In the genomic region with DNA sequence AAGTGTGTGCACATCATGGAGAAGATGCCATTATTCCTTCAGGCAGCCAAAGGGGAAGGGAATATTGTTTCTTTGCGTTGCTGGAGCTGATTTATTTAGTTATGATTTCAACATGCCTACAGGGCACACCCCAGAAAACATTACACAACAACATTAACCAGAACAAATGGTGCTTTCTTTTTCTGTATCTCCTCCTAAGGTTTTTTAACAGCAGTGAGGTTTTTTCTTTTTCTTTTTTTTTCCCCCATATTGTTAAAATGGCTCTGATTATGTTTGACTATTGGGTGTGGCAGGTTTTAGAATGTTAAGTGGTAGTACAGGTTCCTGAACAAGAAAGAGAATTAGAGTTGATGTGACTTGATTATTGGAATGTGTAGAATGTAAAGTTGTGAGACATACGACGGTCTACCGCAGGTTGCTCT, we compare ENCODE assay signal across 10 cellular contexts.
DNase-seq lines count a peak whose midpoint lies in the region; ATAC-seq, FAIRE-seq and TF ChIP-seq lines count a peak whose summit lies in the region.
"Had no signal": no experiment of that assay in that cellular context is flagged by ENCODE, and none has a peak within 500 bp of the region (broad histone marks: within the 10 kb centered on the region; RNA-seq: fewer than 3 reads in every experiment).

No MANE protein-coding gene starts in this region.

- H3K27ac Mint-ChIP-seq in activated naive CD4-positive, alpha-beta T cell treated with anti-CD3 and anti-CD28 coated beads for 36 hours = no peak overlapping the region

- no peaks in the 10 kb centered on the region for H3K9me3 Mint-ChIP-seq in activated naive CD4-positive, alpha-beta T cell treated with anti-CD3 and anti-CD28 coated beads for 36 hours

- H3K9ac ChIP-seq in mammary epithelial cell (ENCODE audit: insufficient read depth, low read length) = peak overlapping the region; percentile 67
- H3K9ac ChIP-seq in HepG2 (ENCODE audit: insufficient read depth, low read depth, low read length) = no peak overlapping the region

- TF ChIP-seq POLR2A in HepG2 (IDR thresholded peaks at IDR 0.05; ENCODE audit: insufficient read depth in 1 of 2, low read depth in 2 of 2, low read length in 2 of 2) (no peak), transverse colon (IDR thresholded peaks at IDR 0.05) (no peak), adrenal gland (IDR thresholded peaks at IDR 0.05) (no peak)

- no peaks in the 10 kb centered on the region for H3K27me3 ChIP-seq in mammary epithelial cell (ENCODE audit: insufficient read depth, low read length)
- H3K27me3 ChIP-seq in HepG2 (ENCODE audit: control insufficient read depth in 1 of 2, insufficient read depth in 2 of 2, low read length in 2 of 2) = no peaks in the 10 kb centered on the region
- no peaks in the 10 kb centered on the region for H3K27me3 ChIP-seq in transverse colon
- H3K27me3 ChIP-seq in WERI-Rb-1 (ENCODE audit: insufficient read depth, low read depth, severe bottlenecking) = no peaks in the 10 kb centered on the region
- H3K27me3 ChIP-seq in adrenal gland = no peaks in the 10 kb centered on the region

- H3K4me3 ChIP-seq in LNCaP clone FGC (ENCODE audit: low read depth, low read length) = peak overlapping the region; percentile 20
- peak overlapping the region; percentile 16 to 32 (median 23) for H3K4me3 ChIP-seq in mammary epithelial cell (replicated peaks in 1 of 3; ENCODE audit: insufficient read depth in 1 of 3, low read depth in 2 of 3, low read length in 3 of 3)
- H3K4me3 ChIP-seq in HepG2 (replicated peaks in 1 of 3; ENCODE audit: insufficient read depth in 1 of 3, low read depth in 2 of 3, low read length in 3 of 3) = no peak overlapping the region
- peak overlapping the region in 1 of 4 donors; percentile 21 for H3K4me3 ChIP-seq in transverse colon
- H3K4me3 ChIP-seq in WERI-Rb-1 (ENCODE audit: low read depth, low read length) = no peak overlapping the region
- peak overlapping the region in 1 of 4 donors; percentile 18 for H3K4me3 ChIP-seq in adrenal gland

- CTCF ChIA-PET in mammary epithelial cell (lab: Charles Lee; ENCODE audit: low non-redundant PET) = no interaction called here
- CTCF ChIA-PET in HepG2 (lab: Yijun Ruan, JAX; ENCODE audit: low intra/inter-chr PET ratio, low total read pairs) = no interaction called here
- CTCF ChIA-PET in activated naive CD4-positive, alpha-beta T cell treated with anti-CD3 and anti-CD28 coated beads for 36 hours (lab: Charles Lee) = no interaction called here

- H3K4me2 ChIP-seq in mammary epithelial cell (ENCODE audit: insufficient read depth, low read depth, low read length) (peak overlapping the region; percentile 69), HepG2 (ENCODE audit: low read depth, low read length) (no peak overlapping the region)

- TF ChIP-seq EP300 in HepG2 (IDR thresholded peaks at IDR 0.05; ENCODE audit: low read depth in 2 of 2, low read length in 2 of 2) (no peak), HepG2 (CRISPR knock-in tag; IDR thresholded peaks at IDR 0.05; ENCODE audit: borderline replicate concordance) (no peak), transverse colon (IDR thresholded peaks at IDR 0.05; ENCODE audit: low read depth) (peak; percentile 3)

- H3K36me3 ChIP-seq in mammary epithelial cell (ENCODE audit: insufficient read depth, low read length) (no peaks in the 10 kb centered on the region), HepG2 (replicated peaks in 1 of 2; ENCODE audit: control insufficient read depth in 1 of 2, insufficient read depth in 2 of 2, low read length in 2 of 2) (no peaks in the 10 kb centered on the region), transverse colon (no peaks in the 10 kb centered on the region), WERI-Rb-1 (no peaks in the 10 kb centered on the region), adrenal gland (replicated peaks in 1 of 2) (no peaks in the 10 kb centered on the region)

- H2AFZ ChIP-seq in mammary epithelial cell (ENCODE audit: low read depth, low read length) = peak overlapping the region; percentile 67
- H2AFZ ChIP-seq in HepG2 (ENCODE audit: low read length) = no peak overlapping the region

- peaks cover 29% of the 10 kb centered on the region for H3K36me3 Mint-ChIP-seq in activated naive CD4-positive, alpha-beta T cell treated with anti-CD3 and anti-CD28 coated beads for 36 hours (ENCODE audit: low read depth)

- in situ Hi-C loops in mammary epithelial cell (cut with MboI; ENCODE audit: low sequenced_read_pairs in 2 of 2) (no loop called here), HepG2 (cut with HindIII; ENCODE audit: extremely low pct_ligation_motif_present, low pct_unique_long_range_greater_than_20kb) (no loop called here), transverse colon (cut with MboI; ENCODE audit: low pct_ligation_motif_present in 1 of 4, low pct_unique_long_range_greater_than_20kb in 1 of 4, low sequenced_read_pairs in 3 of 4) (loop anchor here in 2 of 4 donors (10.0 to 25.0 kb wide), 2 partner anchors 173 to 280 kb away; no protein-coding TSS in a partner anchor), GM13976 (cut with MboI; ENCODE audit: low sequenced_read_pairs, unreplicated experiment) (no loop called here)

- H3K27ac ChIP-seq in mammary epithelial cell (ENCODE audit: insufficient read depth, low read depth, low read length) (peak overlapping the region; percentile 90), HepG2 (ENCODE audit: extremely low read length, insufficient read depth, low read length) (no peak overlapping the region), transverse colon (peak overlapping the region; percentile 81 to 87 (median 85)), WERI-Rb-1 (no peak overlapping the region), adrenal gland (no peak overlapping the region)

- H4K20me1 ChIP-seq in mammary epithelial cell (ENCODE audit: insufficient read depth, low read length) (no peaks in the 10 kb centered on the region), HepG2 (ENCODE audit: insufficient read depth, low read length) (no peaks in the 10 kb centered on the region)

- H3K79me2 ChIP-seq in mammary epithelial cell (ENCODE audit: insufficient read depth, low read length) (no peaks in the 10 kb centered on the region), HepG2 (ENCODE audit: insufficient read depth, low read length) (no peaks in the 10 kb centered on the region)

- dilution Hi-C loops in mammary epithelial cell (cut with HindIII; ENCODE audit: low sequenced_read_pairs) = no loop called here

- DNase-seq in LNCaP clone FGC (ENCODE audit: low read depth) (no peak), mammary epithelial cell (peak; percentile 82), HepG2 (ENCODE audit: low spot score) (no peak), transverse colon (no peak), WERI-Rb-1 (no peak), GM13976 (ENCODE audit: low spot score) (no peak), adrenal gland (no peak)
- no peak for DNase-seq in activated naive CD4-positive, alpha-beta T cell treated with anti-CD3 and anti-CD28 coated beads for 36 hours
- DNase-seq: mesendoderm, NCI-H2081 treated with DMSO at 0.1 percent for 48 hours had no signal

- H3K27me3 Mint-ChIP-seq in activated naive CD4-positive, alpha-beta T cell treated with anti-CD3 and anti-CD28 coated beads for 36 hours (ENCODE audit: low read depth) = no peaks in the 10 kb centered on the region

- ATAC-seq in HepG2 = no peak

- H3K9me3 ChIP-seq in mammary epithelial cell (replicated peaks; ENCODE audit: insufficient read depth, low read length) (no peaks in the 10 kb centered on the region), HepG2 (ENCODE audit: low read length) (no peaks in the 10 kb centered on the region), transverse colon (no peaks in the 10 kb centered on the region), WERI-Rb-1 (ENCODE audit: severe bottlenecking) (no peaks in the 10 kb centered on the region), adrenal gland (replicated peaks in 1 of 3) (no peaks in the 10 kb centered on the region)

- TF ChIP-seq RAD21 in HepG2 (CRISPR knock-in tag; IDR thresholded peaks at IDR 0.05) = no peak

- no TSS peak for BruUV-seq in mammary epithelial cell (replicated peaks; lab: Mats Ljungman, UMichigan)
- no TSS peak for BruUV-seq in HepG2 (replicated peaks; lab: Mats Ljungman, UMichigan)

- peaks cover 14% of the 10 kb centered on the region for H3K4me1 ChIP-seq in mammary epithelial cell (ENCODE audit: insufficient read depth, low read length)
- H3K4me1 ChIP-seq in HepG2 (ENCODE audit: insufficient read depth, low read length) = peaks cover 8% of the 10 kb centered on the region
- peaks cover 19 to 69% (median 48%) of the 10 kb centered on the region in 4 donors for H3K4me1 ChIP-seq in transverse colon
- peaks cover 0 to 6% of the 10 kb centered on the region in 2 donors for H3K4me1 ChIP-seq in adrenal gland (replicated peaks in 1 of 2)

- intact Hi-C loops in mammary epithelial cell (cut with micrococcal nuclease) (no loop called here), HepG2 (cut with micrococcal nuclease; ENCODE audit: unreplicated experiment) (no loop called here), transverse colon (cut with DNase I; ENCODE audit: low total_unique reads) (no loop called here), adrenal gland (cut with DNase I) (no loop called here)
- intact Hi-C loops in activated naive CD4-positive, alpha-beta T cell treated with anti-CD3 and anti-CD28 coated beads for 36 hours (cut with micrococcal nuclease) = no loop called here

- FAIRE-seq in HepG2 (lab: Jason Lieb, UNC) = peak; percentile 12

- TF ChIP-seq CTCF in LNCaP clone FGC (IDR thresholded peaks at IDR 0.05; ENCODE audit: control insufficient read depth, extremely low read depth, insufficient read depth) (no peak), mammary epithelial cell (conservative IDR thresholded peaks at IDR 0.05 in 1 of 2, IDR thresholded peaks at IDR 0.05 in 1 of 2; ENCODE audit: extremely low read depth in 1 of 2, insufficient read depth in 1 of 2, low read depth in 1 of 2, low read length in 2 of 2) (no peak), HepG2 (CRISPR knock-in tag; IDR thresholded peaks at IDR 0.05) (no peak), transverse colon (IDR thresholded peaks at IDR 0.05) (peak in 1 of 5 experiments; percentile 8), WERI-Rb-1 (IDR thresholded peaks at IDR 0.05; ENCODE audit: low read depth, low read length) (no peak), GM13976 (IDR thresholded peaks at IDR 0.05; ENCODE audit: borderline replicate concordance, control extremely low read depth, extremely low read depth, insufficient read depth, missing control alignments) (no peak), adrenal gland (IDR thresholded peaks at IDR 0.05) (no peak)

- 0% methylated on average over 4 of the region's 4 CpGs for WGBS in mammary epithelial cell (ENCODE audit: low coverage, missing lambda C conversion rate)
- WGBS in HepG2 (ENCODE audit: low lambda C conversion rate) = 73% methylated on average over 4 of the region's 4 CpGs
- WGBS in transverse colon (ENCODE audit: low coverage in 1 of 2), 2 donors = 38 to 42% methylated on average over 4 of the region's 4 CpGs
- 77 to 82% (median 82%) methylated on average over 4 of the region's 4 CpGs for WGBS in adrenal gland, 4 donors

- no peaks in the 10 kb centered on the region for H3K4me1 Mint-ChIP-seq in activated naive CD4-positive, alpha-beta T cell treated with anti-CD3 and anti-CD28 coated beads for 36 hours (ENCODE audit: low read depth)

- H3K4me3 Mint-ChIP-seq in activated naive CD4-positive, alpha-beta T cell treated with anti-CD3 and anti-CD28 coated beads for 36 hours = no peak overlapping the region

- POLR2A ChIA-PET in HepG2 (lab: Yijun Ruan, JAX) = no interaction called here

TF ChIP-seq in HepG2, 621 proteins besides CTCF, POLR2A, EP300 and RAD21 (continues in another document):
- TF ChIP-seq MXI1 (IDR thresholded peaks at IDR 0.05; ENCODE audit: borderline replicate concordance, low read depth, low read length) = no peak

Comparison
In these comparisons a context has a peak if more than half of its experiments do, and no peak if none do; other contexts are left out.
1. H3K4me3 ChIP-seq: peak in LNCaP clone FGC (single experiment) and mammary epithelial cell (3 of 3); none in HepG2 (0 of 3) and WERI-Rb-1 (single experiment).
2. H3K27ac ChIP-seq: peak in mammary epithelial cell (single experiment) and transverse colon (4 of 4); none in HepG2 (single experiment), WERI-Rb-1 (single experiment) and adrenal gland (0 of 5).